15 cellular contexts compared by ENCODE assay signal in genomic region chr3:39279745-39280517, GRCh38. TPM values are rescaled to one million over a fixed set of nuclear protein-coding genes. Genes with fewer than 3 reads are reported as not detected.
DNase-seq lines count a peak whose midpoint lies in the region; ATAC-seq and TF ChIP-seq lines count a peak whose summit lies in the region.
"Had no signal": no experiment of that assay in that cellular context is flagged by ENCODE, and none has a peak within 500 bp of the region (broad histone marks: within the 10 kb centered on the region; RNA-seq: fewer than 3 reads in every experiment).

TSS of gene CX3CR1 (minus strand) at chr3:39280036. CDS start at chr3:39266509, 13,527 bp downstream.

- H3K9me2 ChIP-seq in hepatocyte (replicated peaks; ENCODE audit: insufficient read depth), result no peaks in the 10 kb centered on the region

- ATAC-seq in activated T-cell treated with anti-CD3 and anti-CD28 coated beads, Interleukin-2, amount 50 U/mL, for 72 hours (replicated peaks in 1 of 2), result no peak
- ATAC-seq in left cardiac atrium (peak; percentile 36 to 56), esophagus mucosa (no peak)
- no peak for ATAC-seq in stimulated activated naive B cell treated with anti-CD40 and anti-IgM and Interleukin-4, amounts not matched to agents 10 μg/mL and 1 μg/mL and 100 μg/mL, for 72 hours (replicated peaks)

- no peaks in the 10 kb centered on the region for H3K36me3 ChIP-seq in hepatocyte (replicated peaks; ENCODE audit: insufficient read depth, low read depth)
- H3K36me3 ChIP-seq: MG63, WERI-Rb-1 had no signal

- no peaks in the 10 kb centered on the region for H3K79me2 ChIP-seq in hepatocyte

- no peaks in the 10 kb centered on the region for H4K20me1 ChIP-seq in hepatocyte (ENCODE audit: insufficient read depth, poor library complexity, severe bottlenecking)

- no peak for TF ChIP-seq CTCF in hepatocyte (IDR thresholded peaks at IDR 0.05; ENCODE audit: poor library complexity)

- no peaks in the 10 kb centered on the region for H3K9me3 Mint-ChIP-seq in activated T-cell treated with anti-CD3 and anti-CD28 coated beads, Interleukin-2, amount 50 U/mL, for 72 hours
- no peaks in the 10 kb centered on the region for H3K9me3 Mint-ChIP-seq in stimulated activated naive B cell treated with anti-CD40 and anti-IgM and Interleukin-4, amounts not matched to agents 10 μg/mL and 1 μg/mL and 100 μg/mL, for 72 hours
- H3K9me3 Mint-ChIP-seq: neural crest cell had no signal

- H3K9me3 ChIP-seq in hepatocyte (ENCODE audit: low read depth), result no peaks in the 10 kb centered on the region
- H3K9me3 ChIP-seq: MG63 had no signal

- H3K36me3 Mint-ChIP-seq in activated T-cell treated with anti-CD3 and anti-CD28 coated beads, Interleukin-2, amount 50 U/mL, for 72 hours (ENCODE audit: insufficient read depth in 2 of 2), result no peaks in the 10 kb centered on the region
- peaks cover 0 to 3% of the 10 kb centered on the region in 2 donors for H3K36me3 Mint-ChIP-seq in stimulated activated naive B cell treated with anti-CD40 and anti-IgM and Interleukin-4, amounts not matched to agents 10 μg/mL and 1 μg/mL and 100 μg/mL, for 72 hours
- H3K36me3 Mint-ChIP-seq: activated naive CD8-positive, alpha-beta T cell had no signal

- intact Hi-C loops in left cardiac atrium (cut with DNase I), result no loop called here

- no peaks in the 10 kb centered on the region for H3K27me3 ChIP-seq in hepatocyte
- H3K27me3 ChIP-seq: MG63 had no signal

- no peak within 1 kb of the TSS for H2AFZ ChIP-seq in hepatocyte

- H3K27ac Mint-ChIP-seq in activated T-cell treated with anti-CD3 and anti-CD28 coated beads, Interleukin-2, amount 50 U/mL, for 72 hours, result peak within 1 kb of the TSS; percentile 15
- peak within 1 kb of the TSS; percentile 15 for H3K27ac Mint-ChIP-seq in stimulated activated naive B cell treated with anti-CD40 and anti-IgM and Interleukin-4, amounts not matched to agents 10 μg/mL and 1 μg/mL and 100 μg/mL, for 72 hours
- H3K27ac Mint-ChIP-seq: activated naive CD8-positive, alpha-beta T cell had no signal

- peak within 1 kb of the TSS in 1 of 2 donors; percentile 59 for H3K4me3 Mint-ChIP-seq in activated T-cell treated with anti-CD3 and anti-CD28 coated beads, Interleukin-2, amount 50 U/mL, for 72 hours
- H3K4me3 Mint-ChIP-seq in stimulated activated naive B cell treated with anti-CD40 and anti-IgM and Interleukin-4, amounts not matched to agents 10 μg/mL and 1 μg/mL and 100 μg/mL, for 72 hours, result peak within 1 kb of the TSS; percentile 7 to 58
- H3K4me3 Mint-ChIP-seq: activated naive CD8-positive, alpha-beta T cell; neural crest cell had no signal

- no peaks in the 10 kb centered on the region for H3K4me1 ChIP-seq in hepatocyte (ENCODE audit: insufficient read depth)

- DNase-seq in activated T-cell treated with anti-CD3 and anti-CD28 coated beads, Interleukin-2, amount 50 U/mL, for 72 hours, result no peak
- no peak for DNase-seq in activated T-cell treated with anti-CD3 and anti-CD28 coated beads for 4 hours
- peak; percentile 70 for DNase-seq in SKM-1 (lab: John Stamatoyannopoulos, UW; ENCODE audit: unreplicated experiment)
- no peak for DNase-seq in left cardiac atrium
- no peak for DNase-seq in stimulated activated naive B cell treated with anti-CD40 and anti-IgM and Interleukin-4, amounts not matched to agents 10 μg/mL and 1 μg/mL and 100 μg/mL, for 72 hours
- no peak for DNase-seq in mesenteric fat pad (ENCODE audit: low spot score)
- DNase-seq in hepatocyte (ENCODE audit: low spot score), result no peak
- DNase-seq: effector memory CD4-positive, alpha-beta T cell; H7; MG63; NCI-H774; WERI-Rb-1 had no signal

- no peak within 1 kb of the TSS for H3K27ac ChIP-seq in hepatocyte
- H3K27ac ChIP-seq: WERI-Rb-1 had no signal

- H3K4me1 Mint-ChIP-seq in activated T-cell treated with anti-CD3 and anti-CD28 coated beads, Interleukin-2, amount 50 U/mL, for 72 hours (ENCODE audit: low read depth), result peaks cover 9% of the 10 kb centered on the region
- peaks cover 34 to 63% of the 10 kb centered on the region in 2 donors for H3K4me1 Mint-ChIP-seq in stimulated activated naive B cell treated with anti-CD40 and anti-IgM and Interleukin-4, amounts not matched to agents 10 μg/mL and 1 μg/mL and 100 μg/mL, for 72 hours

- H3K27me3 Mint-ChIP-seq in activated T-cell treated with anti-CD3 and anti-CD28 coated beads, Interleukin-2, amount 50 U/mL, for 72 hours (ENCODE audit: low read depth), result peaks cover 5% of the 10 kb centered on the region
- H3K27me3 Mint-ChIP-seq in stimulated activated naive B cell treated with anti-CD40 and anti-IgM and Interleukin-4, amounts not matched to agents 10 μg/mL and 1 μg/mL and 100 μg/mL, for 72 hours, result no peaks in the 10 kb centered on the region

- no peak within 1 kb of the TSS for H3K4me3 ChIP-seq in hepatocyte
- H3K4me3 ChIP-seq: MG63 had no signal

- WGBS in hepatocyte (ENCODE audit: low lambda C conversion rate, missing lambda C conversion rate), result 61% methylated on average over 5 of the region's 5 CpGs

- no peak within 1 kb of the TSS for H3K4me2 ChIP-seq in hepatocyte

RNA-seq across cellular contexts. Expression of gene CX3CR1, which starts in this region (rescaled TPM):
- 1 to 10 TPM in 1 of 2 donors, under 1 TPM in 1; 0.79 to 2.7 TPM for total RNA-seq in activated T-cell treated with anti-CD3 and anti-CD28 coated beads, Interleukin-2, amount 50 U/mL, for 72 hours
- total RNA-seq in left cardiac atrium (1 to 10 TPM in 1 of 2 donors, under 1 TPM in 1; 0.60 to 1.4 TPM), esophagus mucosa (0.84 TPM), mesenteric fat pad (0.42 TPM), hepatocyte (0.28 and 0.70 TPM in 2 replicates)
- 1.3 TPM in 1 of 2 replicates, not detected in the other for polyA plus RNA-seq in hepatocyte

Comparison
In these comparisons a context has a peak if more than half of its experiments do, and no peak if none do; other contexts are left out.
1. ATAC-seq: peak in left cardiac atrium (2 of 2); none in activated T-cell treated with anti-CD3 and anti-CD28 coated beads, Interleukin-2, amount 50 U/mL, for 72 hours (0 of 2), stimulated activated naive B cell treated with anti-CD40 and anti-IgM and Interleukin-4, amounts not matched to agents 10 μg/mL and 1 μg/mL and 100 μg/mL, for 72 hours (0 of 2) and esophagus mucosa (single experiment).